ENCODE assay signal across 7 cellular contexts in genomic region chr1:50308883-50309282, GRCh38.
DNase-seq lines count a peak whose midpoint lies in the region; ATAC-seq, FAIRE-seq and TF ChIP-seq lines count a peak whose summit lies in the region.

No MANE protein-coding gene starts in this region.

- peak; percentile 56 for DNase-seq in GM20000 (ENCODE audit: low spot score)
- DNase-seq in MV-4-11 (lab: John Stamatoyannopoulos, UW): peak; percentile 32
- DNase-seq in bronchial epithelial cell (ENCODE audit: low read depth): peak; percentile 23
- DNase-seq in myocyte (ENCODE audit: low read depth): peak; percentile 33
- no peak for DNase-seq in NCI-H748 (lab: John Stamatoyannopoulos, UW; ENCODE audit: unreplicated experiment)

- TF ChIP-seq CTCF in GM20000 (IDR thresholded peaks at IDR 0.05; ENCODE audit: extremely low read depth, missing control alignments) (no peak), bronchial epithelial cell (IDR thresholded peaks at IDR 0.05; ENCODE audit: insufficient read depth, low read length, severe bottlenecking) (no peak)

- H3K4me3 ChIP-seq in bronchial epithelial cell (ENCODE audit: low read depth, low read length): no peak overlapping the region

- no peak for FAIRE-seq in bronchial epithelial cell (lab: Jason Lieb, UNC)

- ATAC-seq in HG03460 (IDR thresholded peaks at IDR 0.05; ENCODE audit: unreplicated experiment) (no peak), GM19397 (IDR thresholded peaks at IDR 0.05; ENCODE audit: unreplicated experiment) (no peak)

- no peaks in the 10 kb centered on the region for H3K36me3 ChIP-seq in bronchial epithelial cell (ENCODE audit: control insufficient read depth, insufficient read depth, low read length)

- no peaks in the 10 kb centered on the region for H3K27me3 ChIP-seq in bronchial epithelial cell (ENCODE audit: control insufficient read depth, insufficient read depth, low read length)
